15 cellular contexts compared by ENCODE assay signal in the genomic region with DNA sequence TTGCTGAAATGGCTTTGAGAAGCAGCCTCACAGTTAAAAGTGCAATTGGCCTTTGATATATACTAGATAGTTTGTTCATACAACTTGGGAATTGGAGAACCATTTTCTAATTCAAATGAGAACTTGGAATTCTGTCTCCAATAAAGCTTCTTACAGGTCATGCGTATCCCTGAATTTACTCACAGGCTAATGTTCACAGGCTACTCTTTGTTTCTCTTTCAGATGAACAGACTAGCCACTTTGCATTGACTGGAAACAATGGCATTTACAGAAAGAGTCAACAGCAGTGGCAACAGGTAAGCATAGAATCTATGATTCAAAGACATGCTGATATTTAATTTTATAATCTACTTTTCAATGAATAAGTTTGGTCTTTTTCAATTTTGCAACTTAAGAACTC. TPM values are rescaled to one million over a fixed set of nuclear protein-coding genes. Genes with fewer than 3 reads are reported as not detected.
DNase-seq lines count a peak whose midpoint lies in the region; ATAC-seq and TF ChIP-seq lines count a peak whose summit lies in the region.
"Had no signal": no experiment of that assay in that cellular context is flagged by ENCODE, and none has a peak within 500 bp of the region (broad histone marks: within the 10 kb centered on the region; RNA-seq: fewer than 3 reads in every experiment).

No MANE protein-coding gene starts in this region.

- H3K9me3 Mint-ChIP-seq in GM23338 (no peaks in the 10 kb centered on the region), endothelial cell (ENCODE audit: unreplicated experiment) (no peaks in the 10 kb centered on the region)
- H3K9me3 Mint-ChIP-seq: activated CD4-positive, alpha-beta memory T cell treated with anti-CD3 and anti-CD28 coated beads, Interleukin-2, amount 10 ng/mL, durations not matched to agents 7 days and 5 days had no signal

- H3K4me2 ChIP-seq in GM23338: peak overlapping the region; percentile 21

- H3K27me3 Mint-ChIP-seq in GM23338 (ENCODE audit: insufficient read depth, low read depth, poor library complexity) (peaks cover 7% of the 10 kb centered on the region), endothelial cell (ENCODE audit: unreplicated experiment) (no peaks in the 10 kb centered on the region)
- H3K27me3 Mint-ChIP-seq: activated CD4-positive, alpha-beta memory T cell treated with anti-CD3 and anti-CD28 coated beads, Interleukin-2, amount 10 ng/mL, durations not matched to agents 7 days and 5 days had no signal

- 67 to 74% methylated on average over 1 of the region's 1 CpG for WGBS in tibial nerve, 2 donors

- H3K36me3 ChIP-seq in GM23338 (ENCODE audit: insufficient read depth): no peaks in the 10 kb centered on the region
- H3K36me3 ChIP-seq in tibial nerve: peaks cover 0 to 14% (median 0%) of the 10 kb centered on the region in 3 donors

- no peaks in the 10 kb centered on the region for H4K20me1 ChIP-seq in GM23338 (replicated peaks; ENCODE audit: insufficient read depth)

- TF ChIP-seq EP300 in tibial nerve (IDR thresholded peaks at IDR 0.05): no peak

- H3K9me2 ChIP-seq in GM23338 (ENCODE audit: insufficient read depth): no peaks in the 10 kb centered on the region

- TF ChIP-seq POLR2A in tibial nerve (IDR thresholded peaks at IDR 0.05): no peak

- ATAC-seq in GM23338 (peak; percentile 36), left cardiac atrium (no peak)

- no peak overlapping the region for H2AFZ ChIP-seq in GM23338
- H2AFZ ChIP-seq: parathyroid adenoma had no signal

- 0 out of 2 replicates have a peak, but pooled peaks cover 4% of the 10 kb centered on the region for H3F3A ChIP-seq in GM23338 (replicated peaks; ENCODE audit: low read depth)

- intact Hi-C loops in left cardiac atrium (cut with DNase I): no loop called here

- H3K4me3 ChIP-seq in GM23338 (peak overlapping the region; percentile 8), tibial nerve (no peak overlapping the region)
- H3K4me3 ChIP-seq: esophagus squamous epithelium had no signal

- peak overlapping the region; percentile 91 for H3K27ac Mint-ChIP-seq in GM23338
- H3K27ac Mint-ChIP-seq in endothelial cell (ENCODE audit: unreplicated experiment): peak overlapping the region; percentile 14
- H3K27ac Mint-ChIP-seq: activated CD4-positive, alpha-beta memory T cell treated with anti-CD3 and anti-CD28 coated beads, Interleukin-2, amount 10 ng/mL, durations not matched to agents 7 days and 5 days had no signal

- H3K79me2 ChIP-seq in GM23338 (replicated peaks; ENCODE audit: insufficient read depth): peaks cover 60% of the 10 kb centered on the region
- H3K79me2 ChIP-seq: parathyroid adenoma had no signal

- peak overlapping the region; percentile 23; the same call in 2 of the 3 replicates for H3K4me3 Mint-ChIP-seq in GM23338
- no peak overlapping the region for H3K4me3 Mint-ChIP-seq in endothelial cell (ENCODE audit: unreplicated experiment)
- H3K4me3 Mint-ChIP-seq: activated CD4-positive, alpha-beta memory T cell treated with anti-CD3 and anti-CD28 coated beads, Interleukin-2, amount 10 ng/mL, durations not matched to agents 7 days and 5 days had no signal

- peaks cover 31% of the 10 kb centered on the region; the same call in 2 of the 3 replicates for H3K36me3 Mint-ChIP-seq in GM23338 (ENCODE audit: low read depth)
- H3K36me3 Mint-ChIP-seq in endothelial cell (ENCODE audit: low read depth, unreplicated experiment): peaks cover 4% of the 10 kb centered on the region

- no peaks in the 10 kb centered on the region for H3K27me3 ChIP-seq in GM23338 (ENCODE audit: insufficient read depth)
- no peaks in the 10 kb centered on the region for H3K27me3 ChIP-seq in tibial nerve
- H3K27me3 ChIP-seq: esophagus squamous epithelium had no signal

- TF ChIP-seq CTCF in GM23338 (conservative IDR thresholded peaks at IDR 0.05; ENCODE audit: low read depth in 2 of 2) (no peak), endothelial cell (IDR thresholded peaks at IDR 0.05; ENCODE audit: unreplicated experiment) (no peak), tibial nerve (IDR thresholded peaks at IDR 0.05) (no peak)

- H3K9me3 ChIP-seq in tibial nerve: no peaks in the 10 kb centered on the region
- H3K9me3 ChIP-seq: esophagus squamous epithelium had no signal

- H3K27ac ChIP-seq in GM23338 (ENCODE audit: low read depth) (peak overlapping the region; percentile 89), tibial nerve (no peak overlapping the region)
- H3K27ac ChIP-seq: parathyroid adenoma had no signal

- DNase-seq in DMS79 treated with DMSO at 0.1 percent for 48 hours (lab: John Stamatoyannopoulos, UW) (peak; percentile 35), GM23338 (ENCODE audit: low spot score) (peak; percentile 52), NCI-H187 (lab: John Stamatoyannopoulos, UW) (peak; percentile 41 to 70), endothelial cell (ENCODE audit: low spot score) (no peak), NCI-H82 treated with DMSO at 0.1 percent for 48 hours (lab: John Stamatoyannopoulos, UW; ENCODE audit: unreplicated experiment) (no peak), left cardiac atrium (no peak), tibial nerve (ENCODE audit: low spot score in 2 of 2) (no peak)
- DNase-seq in stimulated activated naive CD4-positive, alpha-beta T cell (lab: John Stamatoyannopoulos, UW): no peak
- DNase-seq: activated CD4-positive, alpha-beta memory T cell treated with anti-CD3 and anti-CD28 coated beads, Interleukin-2, amount 10 ng/mL, durations not matched to agents 7 days and 5 days; activated gamma-delta T cell treated with Interleukin-2 at 50 U/mL for 16 hours; esophagus squamous epithelium; hippocampal formation; MV-4-11; NCI-H524 had no signal

- H3K4me1 Mint-ChIP-seq in GM23338 (peaks cover 73% of the 10 kb centered on the region), endothelial cell (ENCODE audit: unreplicated experiment) (peaks cover 20% of the 10 kb centered on the region)

- H3K4me1 ChIP-seq in GM23338 (ENCODE audit: insufficient read depth) (peaks cover 58% of the 10 kb centered on the region), tibial nerve (peaks cover 0 to 33% (median 8%) of the 10 kb centered on the region in 4 donors)
- H3K4me1 ChIP-seq: parathyroid adenoma had no signal

TF ChIP-seq in GM23338, 12 proteins besides CTCF, POLR2A, EP300 and RAD21 (continues in another document):
- no peak for TF ChIP-seq ZNF114 (CRISPR knock-in tag; IDR thresholded peaks at IDR 0.05)
- TF ChIP-seq, protein P1, sequence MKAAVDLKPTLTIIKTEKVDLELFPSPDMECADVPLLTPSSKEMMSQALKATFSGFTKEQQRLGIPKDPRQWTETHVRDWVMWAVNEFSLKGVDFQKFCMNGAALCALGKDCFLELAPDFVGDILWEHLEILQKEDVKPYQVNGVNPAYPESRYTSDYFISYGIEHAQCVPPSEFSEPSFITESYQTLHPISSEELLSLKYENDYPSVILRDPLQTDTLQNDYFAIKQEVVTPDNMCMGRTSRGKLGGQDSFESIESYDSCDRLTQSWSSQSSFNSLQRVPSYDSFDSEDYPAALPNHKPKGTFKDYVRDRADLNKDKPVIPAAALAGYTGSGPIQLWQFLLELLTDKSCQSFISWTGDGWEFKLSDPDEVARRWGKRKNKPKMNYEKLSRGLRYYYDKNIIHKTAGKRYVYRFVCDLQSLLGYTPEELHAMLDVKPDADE (IDR thresholded peaks at IDR 0.05): no peak
- TF ChIP-seq EZH2 (IDR thresholded peaks at IDR 0.05; ENCODE audit: low read depth, unreplicated experiment): no peak
- TF ChIP-seq STAT1 (IDR thresholded peaks at IDR 0.05; ENCODE audit: unreplicated experiment): no peak

RNA-seq across cellular contexts. Expression of gene AFF1, which starts 13.5 kb away (rescaled TPM):
- total RNA-seq in GM23338 (2014; rRNA removed; shearing (Covaris generic)): 53.8 and 67.2 TPM in 2 replicates
- 37.6 and 42.6 TPM in 2 replicates for polyA plus RNA-seq in GM23338 (2016; fragmentation: Nextera tagmentation; extraction: Ambion mirVana)
- 93.1 TPM for total RNA-seq in endothelial cell (ENCODE audit: unreplicated experiment)
- total RNA-seq in left cardiac atrium: 10 to 100 TPM; 68.1 to 78.4 TPM
- 100 to 1,000 TPM; 105 to 152 (median 111) TPM for total RNA-seq in tibial nerve

RNA-seq across cellular contexts. Expression of gene C4orf36, which starts 56.1 kb away (rescaled TPM):
- total RNA-seq in GM23338 (2014; rRNA removed; shearing (Covaris generic)): 1.1 TPM in 1 of 2 replicates, not detected in the other
- 0.97 and 1.6 TPM in 2 replicates for polyA plus RNA-seq in GM23338 (2016; fragmentation: Nextera tagmentation; extraction: Ambion mirVana)
- total RNA-seq in endothelial cell (ENCODE audit: unreplicated experiment): 0.72 TPM
- under 1 TPM in 1 of 2 donors, not detected in 1; 0.44 TPM for total RNA-seq in left cardiac atrium
- total RNA-seq in tibial nerve: 1 to 10 TPM in 3 of 4 donors, under 1 TPM in 1; 0.66 to 5.3 (median 3.4) TPM
- total RNA-seq: activated CD4-positive, alpha-beta memory T cell treated with anti-CD3 and anti-CD28 coated beads, Interleukin-2, amount 10 ng/mL, durations not matched to agents 7 days and 5 days had no signal

Comparison
In these comparisons a context has a peak if more than half of its experiments do, and no peak if none do; other contexts are left out.
1. DNase-seq: peak in DMS79 treated with DMSO at 0.1 percent for 48 hours (single experiment), GM23338 (single experiment) and NCI-H187 (2 of 2); none in endothelial cell (single experiment), NCI-H82 treated with DMSO at 0.1 percent for 48 hours (single experiment), left cardiac atrium (single experiment), tibial nerve (0 of 2) and stimulated activated naive CD4-positive, alpha-beta T cell (0 of 6).